In genomic region chr14:77250927-77251326, GRCh38 we compare ENCODE assay signal across 12 cellular contexts. TPM values are rescaled to one million over a fixed set of nuclear protein-coding genes. Genes with fewer than 3 reads are reported as not detected.
"Had no signal": no experiment of that assay in that cellular context is flagged by ENCODE, and none has a peak within 500 bp of the region (broad histone marks: within the 10 kb centered on the region; RNA-seq: fewer than 3 reads in every experiment).

No MANE protein-coding gene starts in this region.

- ATAC-seq: HCT116, HepG2 had no signal

- H3K9me3 ChIP-seq: HAP-1 had no signal

- H2AFZ ChIP-seq: GM23248 had no signal

- H3K4me3 ChIP-seq: GM23248, HAP-1 had no signal

- DNase-seq: GM23248, GOT3, H7, HFFc6, KBM-7 had no signal

- H3K4me1 ChIP-seq: HAP-1 had no signal

- H3K9ac ChIP-seq: GM23248 had no signal

- H3K27ac ChIP-seq: GM23248, HL-60 had no signal

- H3K36me3 ChIP-seq: HAP-1 had no signal

RNA-seq across cellular contexts. Expression of gene NGB, which starts 20.1 kb away (rescaled TPM):
- total RNA-seq: GM23248, H4, HepG2, HFFc6, HT1080 had no signal
- polyA plus RNA-seq: GM23248, IgD-negative memory B cell had no signal
